Comparison of ENCODE assay signal across 12 cellular contexts in genomic region chr16:29699324-29700219, GRCh38. TPM values are rescaled to one million over a fixed set of nuclear protein-coding genes. Genes with fewer than 3 reads are reported as not detected.
DNase-seq lines count a peak whose midpoint lies in the region; ATAC-seq and TF ChIP-seq lines count a peak whose summit lies in the region.
"Had no signal": no experiment of that assay in that cellular context is flagged by ENCODE, and none has a peak within 500 bp of the region (broad histone marks: within the 10 kb centered on the region; RNA-seq: fewer than 3 reads in every experiment).

No MANE protein-coding gene starts in this region.

- TF ChIP-seq CTCF in left ventricle myocardium inferior (IDR thresholded peaks at IDR 0.05; ENCODE audit: borderline replicate concordance), result no peak
- no peak for TF ChIP-seq CTCF in WERI-Rb-1 (IDR thresholded peaks at IDR 0.05; ENCODE audit: low read depth, low read length)

- intact Hi-C loops in cardiac septum (cut with DNase I), result loop anchor here (5.0 kb wide), 2 partner anchors 148 to 323 kb away; partner anchors contain the start of gene C16orf92
- intact Hi-C loops in left ventricle myocardium inferior (cut with micrococcal nuclease), result no loop called here
- intact Hi-C loops in left colon (cut with DNase I, micrococcal nuclease), result loop anchor here (5.0 to 10.0 kb wide), 2 partner anchors 145 to 328 kb away; no protein-coding TSS in a partner anchor

- H3K36me3 ChIP-seq in left ventricle myocardium inferior (no peaks in the 10 kb centered on the region), WERI-Rb-1 (peaks cover 17% of the 10 kb centered on the region)
- no peaks in the 10 kb centered on the region for H3K36me3 ChIP-seq in effector memory CD4-positive, alpha-beta T cell (ENCODE audit: control insufficient read depth, insufficient read depth, low read length)
- H3K36me3 ChIP-seq: breast epithelium, stomach had no signal

- H3K9me3 ChIP-seq in left ventricle myocardium inferior (replicated peaks), result no peaks in the 10 kb centered on the region
- H3K9me3 ChIP-seq in WERI-Rb-1 (ENCODE audit: severe bottlenecking), result peaks cover 6% of the 10 kb centered on the region
- no peaks in the 10 kb centered on the region for H3K9me3 ChIP-seq in effector memory CD4-positive, alpha-beta T cell (ENCODE audit: control insufficient read depth, low read length)
- H3K9me3 ChIP-seq: breast epithelium had no signal

- H3K27me3 ChIP-seq in left ventricle myocardium inferior (ENCODE audit: low read depth) (peaks cover 3% of the 10 kb centered on the region), WERI-Rb-1 (ENCODE audit: insufficient read depth, low read depth, severe bottlenecking) (no peaks in the 10 kb centered on the region)
- no peaks in the 10 kb centered on the region for H3K27me3 ChIP-seq in effector memory CD4-positive, alpha-beta T cell (replicated peaks; ENCODE audit: control insufficient read depth, insufficient read depth, low read length, poor library complexity, severe bottlenecking)
- H3K27me3 ChIP-seq: breast epithelium, stomach had no signal

- DNase-seq in cardiac septum (ENCODE audit: low spot score) (peak; percentile 65), left ventricle myocardium inferior (no peak), WERI-Rb-1 (peak; percentile 41), left colon (no peak), NCI-H446 (lab: John Stamatoyannopoulos, UW) (no peak)
- DNase-seq in effector memory CD4-positive, alpha-beta T cell, result no peak

- H3K27ac ChIP-seq in left ventricle myocardium inferior (replicated peaks), result no peak overlapping the region
- peak overlapping the region; percentile 57 for H3K27ac ChIP-seq in WERI-Rb-1
- no peak overlapping the region for H3K27ac ChIP-seq in effector memory CD4-positive, alpha-beta T cell (ENCODE audit: insufficient read depth, low read length, poor library complexity, severe bottlenecking)
- H3K27ac ChIP-seq: breast epithelium, stomach had no signal

- peaks cover 4% of the 10 kb centered on the region for H3K4me1 ChIP-seq in left ventricle myocardium inferior
- H3K4me1 ChIP-seq in effector memory CD4-positive, alpha-beta T cell (ENCODE audit: control insufficient read depth, insufficient read depth, low read length, poor library complexity, severe bottlenecking), result peaks cover 30% of the 10 kb centered on the region
- H3K4me1 ChIP-seq: breast epithelium had no signal

- H3K4me3 ChIP-seq in left ventricle myocardium inferior (no peak overlapping the region), WERI-Rb-1 (ENCODE audit: low read depth, low read length) (no peak overlapping the region)
- no peak overlapping the region for H3K4me3 ChIP-seq in effector memory CD4-positive, alpha-beta T cell (ENCODE audit: insufficient read depth, low read depth, low read length, poor library complexity, severe bottlenecking)
- H3K4me3 ChIP-seq: stomach had no signal

- peak; percentile 58 for ATAC-seq in left colon
- no peak for ATAC-seq in GM19467 (IDR thresholded peaks at IDR 0.05; ENCODE audit: unreplicated experiment)
- no peak for ATAC-seq in HG03280 (IDR thresholded peaks at IDR 0.05; ENCODE audit: unreplicated experiment)

RNA-seq across cellular contexts. Expression of gene QPRT, which starts 20.6 kb away (rescaled TPM):
- total RNA-seq in cardiac septum (6.7 TPM), left ventricle myocardium inferior (20.8 TPM), left colon (10 to 100 TPM; 44.9 to 47.4 TPM)

RNA-seq across cellular contexts. Expression of gene SPN, which starts 36.5 kb away (rescaled TPM):
- 3.1 TPM for total RNA-seq in cardiac septum
- 1.3 TPM for total RNA-seq in left ventricle myocardium inferior
- 1 to 10 TPM; 1.8 to 3.5 TPM for total RNA-seq in left colon
- total RNA-seq: dermis blood vessel endothelial cell, SK-MEL-5 had no signal

RNA-seq across cellular contexts. Expression of gene C16orf54, which starts 46.2 kb away (rescaled TPM):
- total RNA-seq in cardiac septum, result 0.94 TPM
- 0.63 TPM for total RNA-seq in left ventricle myocardium inferior
- total RNA-seq in left colon, result 1 to 10 TPM; 1.6 to 3.2 TPM
- total RNA-seq: dermis blood vessel endothelial cell, SK-MEL-5 had no signal

Comparison
In these comparisons a context has a peak if more than half of its experiments do, and no peak if none do; other contexts are left out.
1. DNase-seq: peak in cardiac septum (single experiment) and WERI-Rb-1 (single experiment); none in left ventricle myocardium inferior (single experiment), left colon (0 of 2), effector memory CD4-positive, alpha-beta T cell (0 of 3) and NCI-H446 (0 of 2).